Comparison of ENCODE assay signal across 8 cellular contexts in genomic region chr22:36454916-36455570, GRCh38. TPM values are rescaled to one million over a fixed set of nuclear protein-coding genes. Genes with fewer than 3 reads are reported as not detected.
DNase-seq lines count a peak whose midpoint lies in the region; ATAC-seq and TF ChIP-seq lines count a peak whose summit lies in the region.

No MANE protein-coding gene starts in this region.

- H3K4me1 Mint-ChIP-seq in neural progenitor cell = peaks cover 32% of the 10 kb centered on the region

- no peak for TF ChIP-seq EP300 in stomach (IDR thresholded peaks at IDR 0.05)

- H3K4me2 ChIP-seq in Karpas-422 (ENCODE audit: low read depth, low read length, poor library complexity, severe bottlenecking) (peak overlapping the region; percentile 71), neural progenitor cell (peak overlapping the region; percentile 70)

- intact Hi-C loops in stomach (cut with DNase I; ENCODE audit: low total_unique reads) = no loop called here

- WGBS in stomach, 5 donors = 0 to 2% (median 2%) methylated on average over 17 to 61 of the region's 61 CpGs

- peak overlapping the region; percentile 69 for H3K27ac Mint-ChIP-seq in neural progenitor cell

- H3K36me3 ChIP-seq in Karpas-422 (ENCODE audit: insufficient read depth, low read length) (no peaks in the 10 kb centered on the region), neural progenitor cell (no peaks in the 10 kb centered on the region), stomach (no peaks in the 10 kb centered on the region)

- H3K9ac ChIP-seq in Karpas-422 (ENCODE audit: low read length) (peak overlapping the region; percentile 68), neural progenitor cell (no peak overlapping the region)

- H3K27ac ChIP-seq in Karpas-422 (ENCODE audit: low read length) = no peak overlapping the region
- no peak overlapping the region for H3K27ac ChIP-seq in foreskin keratinocyte
- no peak overlapping the region for H3K27ac ChIP-seq in neural progenitor cell
- H3K27ac ChIP-seq in stomach = peak overlapping the region; percentile 91 to 95 (median 94)

- H3K27me3 Mint-ChIP-seq in neural progenitor cell (ENCODE audit: insufficient read depth, low read depth) = peaks cover 4% of the 10 kb centered on the region

- H3K9me3 Mint-ChIP-seq in neural progenitor cell = no peaks in the 10 kb centered on the region

- H3K4me1 ChIP-seq in Karpas-422 (ENCODE audit: low read length) (peaks cover 28% of the 10 kb centered on the region), foreskin keratinocyte (peaks cover 8% of the 10 kb centered on the region), neural progenitor cell (peaks cover 14% of the 10 kb centered on the region), stomach (peaks cover 52 to 83% (median 63%) of the 10 kb centered on the region in 4 donors)

- H3K36me3 Mint-ChIP-seq in neural progenitor cell = no peaks in the 10 kb centered on the region

- no peaks in the 10 kb centered on the region for H3K79me2 ChIP-seq in Karpas-422 (ENCODE audit: low read length)
- no peaks in the 10 kb centered on the region for H3K79me2 ChIP-seq in neural progenitor cell (ENCODE audit: low read depth)

- TF ChIP-seq POLR2A in stomach (IDR thresholded peaks at IDR 0.05) = peak in 1 of 4 donors; percentile 36

- H3K9me3 ChIP-seq in Karpas-422 (ENCODE audit: low read length) (no peaks in the 10 kb centered on the region), neural progenitor cell (ENCODE audit: low read depth) (no peaks in the 10 kb centered on the region), stomach (no peaks in the 10 kb centered on the region)

- no peaks in the 10 kb centered on the region for H3K9me2 ChIP-seq in Karpas-422 (replicated peaks; ENCODE audit: insufficient read depth, low read length)

- H2AFZ ChIP-seq in Karpas-422 (ENCODE audit: low read length) = peak overlapping the region; percentile 88
- H2AFZ ChIP-seq in neural progenitor cell (replicated peaks) = peak overlapping the region; percentile 71

- peak; percentile 89 for DNase-seq in CMK (ENCODE audit: low read depth)
- DNase-seq in Karpas-422 = peak; percentile 90
- peak; percentile 83 for DNase-seq in SHP77 treated with DMSO at 0.1 percent for 48 hours (lab: John Stamatoyannopoulos, UW)
- DNase-seq in activated gamma-delta T cell treated with anti-CD3 and anti-CD28 coated beads, Interleukin-2, amount 50 U/mL, for 16 hours (ENCODE audit: low read depth) = peak; percentile 90
- DNase-seq in foreskin keratinocyte = peak in 1 of 2 donors; percentile 66
- peak; percentile 99 for DNase-seq in neural progenitor cell (ENCODE audit: low spot score)
- DNase-seq in stomach = peak; percentile 97

- H3K4me3 Mint-ChIP-seq in neural progenitor cell = peak overlapping the region; percentile 73

- no peaks in the 10 kb centered on the region for H3K27me3 ChIP-seq in Karpas-422 (ENCODE audit: low read length)
- no peaks in the 10 kb centered on the region for H3K27me3 ChIP-seq in foreskin keratinocyte
- H3K27me3 ChIP-seq in neural progenitor cell = no peaks in the 10 kb centered on the region
- no peaks in the 10 kb centered on the region for H3K27me3 ChIP-seq in stomach

- ATAC-seq in GM21447 (IDR thresholded peaks at IDR 0.05; ENCODE audit: unreplicated experiment) (peak; percentile 45), foreskin keratinocyte (peak; percentile 69)

- TF ChIP-seq CTCF in foreskin keratinocyte (conservative IDR thresholded peaks at IDR 0.05) = peak; percentile 28
- TF ChIP-seq CTCF in neural progenitor cell (IDR thresholded peaks at IDR 0.05) = no peak
- no peak for TF ChIP-seq CTCF in stomach (IDR thresholded peaks at IDR 0.05)

- peak overlapping the region; percentile 60 for H3K4me3 ChIP-seq in Karpas-422 (ENCODE audit: low read length)
- peak overlapping the region; percentile 41 for H3K4me3 ChIP-seq in neural progenitor cell
- H3K4me3 ChIP-seq in stomach = peak overlapping the region; percentile 38 to 56 (median 52)

- no peaks in the 10 kb centered on the region for H4K20me1 ChIP-seq in Karpas-422 (ENCODE audit: insufficient read depth, low read depth, low read length)
- no peaks in the 10 kb centered on the region for H4K20me1 ChIP-seq in neural progenitor cell (ENCODE audit: low read depth)

- H3F3A ChIP-seq in neural progenitor cell (ENCODE audit: low read depth) = peaks cover 48% of the 10 kb centered on the region

RNA-seq across cellular contexts. Expression of gene TXN2, which starts 26.4 kb away (rescaled TPM):
- 26.7 and 45.4 TPM in 2 replicates for total RNA-seq in Karpas-422 (2014; rRNA removed; shearing (Covaris generic); ENCODE audit: low replicate concordance)
- total RNA-seq in foreskin keratinocyte (27.6 and 37.6 TPM in 2 replicates), neural progenitor cell (ENCODE audit: low replicate concordance) (19.8 and 31.8 TPM in 2 replicates), stomach (100 to 1,000 TPM in 1 of 5 donors, 10 to 100 TPM in 3, 1 to 10 TPM in 1; 7.0 to 279 (median 43.7) TPM)
- polyA plus RNA-seq in foreskin keratinocyte (89.9 and 92.2 TPM in 2 replicates), stomach (100 to 1,000 TPM in 2 of 3 donors, 10 to 100 TPM in 1; 86.8 to 144 (median 124) TPM)

RNA-seq across cellular contexts. Expression of gene FOXRED2, which starts 51.8 kb away (rescaled TPM):
- 4.8 and 9.9 TPM in 2 replicates for total RNA-seq in Karpas-422 (2014; rRNA removed; shearing (Covaris generic); ENCODE audit: low replicate concordance)
- total RNA-seq in foreskin keratinocyte (5.7 and 6.2 TPM in 2 replicates), neural progenitor cell (ENCODE audit: low replicate concordance) (4.7 and 10.4 TPM in 2 replicates), stomach (10 to 100 TPM in 1 of 5 donors, 1 to 10 TPM in 4; 2.9 to 17.5 (median 6.5) TPM)
- polyA plus RNA-seq in foreskin keratinocyte (2.5 and 3.2 TPM in 2 replicates), stomach (1 to 10 TPM in 2 of 3 donors, under 1 TPM in 1; 0.76 to 2.5 (median 1.9) TPM)

Comparison
In these comparisons a context has a peak if more than half of its experiments do, and no peak if none do; other contexts are left out.
1. H3K27ac ChIP-seq: peak in stomach (5 of 5); none in Karpas-422 (single experiment), foreskin keratinocyte (single experiment) and neural progenitor cell (single experiment).
2. Peak in every context shown above with its lines, with median percentiles within 50 percentile points of each other: H3K4me3 ChIP-seq.